Comparison of ENCODE assay signal across 1 cellular context in genomic region chr9:137301086-137301947, GRCh38.
TF ChIP-seq lines count a peak whose summit lies in the region.

No MANE protein-coding gene starts in this region.

TF ChIP-seq in WTC11, 78 proteins besides CTCF, POLR2A, EP300 and RAD21 (continued from another document):
- no peak for TF ChIP-seq ELF4 (CRISPR knock-in tag; IDR thresholded peaks at IDR 0.05; ENCODE audit: low read depth)
- peak; percentile 56 for TF ChIP-seq HMGXB4 (CRISPR knock-in tag; IDR thresholded peaks at IDR 0.05)
- TF ChIP-seq USF2 (CRISPR knock-in tag; IDR thresholded peaks at IDR 0.05), result no peak
- no peak for TF ChIP-seq RORB (CRISPR knock-in tag; IDR thresholded peaks at IDR 0.05)
- no peak for TF ChIP-seq ZSCAN18 (CRISPR knock-in tag; IDR thresholded peaks at IDR 0.05)
- TF ChIP-seq CBFB (CRISPR knock-in tag; IDR thresholded peaks at IDR 0.05; ENCODE audit: low read depth), result no peak
